1 cellular context compared by ENCODE assay signal in the genomic region with DNA sequence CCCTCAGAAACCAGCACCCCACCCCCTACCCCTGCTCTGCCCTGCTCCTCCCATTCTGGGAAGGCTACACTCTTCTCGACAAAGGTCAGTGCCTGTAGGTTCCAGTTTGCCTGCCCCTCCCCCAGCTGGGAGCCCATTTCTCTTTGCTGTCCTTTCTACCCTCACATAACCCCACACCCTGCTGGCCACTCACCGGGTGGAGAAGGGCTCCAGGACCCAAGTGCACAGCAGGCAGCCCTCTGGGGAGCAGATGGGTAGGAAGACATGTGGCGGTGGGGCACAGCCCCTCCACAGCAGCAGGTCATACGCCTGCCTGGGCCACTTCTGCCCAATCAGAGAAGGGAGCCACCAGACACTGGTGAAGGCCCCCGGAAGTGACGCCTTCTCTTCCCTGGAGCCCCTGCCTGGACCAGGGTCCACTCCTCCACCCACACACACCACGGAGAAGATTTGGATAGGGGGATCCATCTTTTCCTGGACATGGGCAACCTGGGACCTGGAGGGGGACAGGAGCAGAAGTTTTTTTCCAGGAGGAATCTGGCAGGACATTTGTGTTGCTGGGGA.
A peak's percentile ranks its signal among the peaks of the same experiment; 100 is the strongest.
TF ChIP-seq lines count a peak whose summit lies in the region.

A gene (minus strand): TSS at position 326 of the 564 bp plus-strand sequence. CDS start 1,948 bp downstream, outside the sequence.

TF ChIP-seq in K562, 482 proteins besides CTCF, POLR2A, EP300 and RAD21 (continued from another document and continues in another):
- TF ChIP-seq, protein P1, sequence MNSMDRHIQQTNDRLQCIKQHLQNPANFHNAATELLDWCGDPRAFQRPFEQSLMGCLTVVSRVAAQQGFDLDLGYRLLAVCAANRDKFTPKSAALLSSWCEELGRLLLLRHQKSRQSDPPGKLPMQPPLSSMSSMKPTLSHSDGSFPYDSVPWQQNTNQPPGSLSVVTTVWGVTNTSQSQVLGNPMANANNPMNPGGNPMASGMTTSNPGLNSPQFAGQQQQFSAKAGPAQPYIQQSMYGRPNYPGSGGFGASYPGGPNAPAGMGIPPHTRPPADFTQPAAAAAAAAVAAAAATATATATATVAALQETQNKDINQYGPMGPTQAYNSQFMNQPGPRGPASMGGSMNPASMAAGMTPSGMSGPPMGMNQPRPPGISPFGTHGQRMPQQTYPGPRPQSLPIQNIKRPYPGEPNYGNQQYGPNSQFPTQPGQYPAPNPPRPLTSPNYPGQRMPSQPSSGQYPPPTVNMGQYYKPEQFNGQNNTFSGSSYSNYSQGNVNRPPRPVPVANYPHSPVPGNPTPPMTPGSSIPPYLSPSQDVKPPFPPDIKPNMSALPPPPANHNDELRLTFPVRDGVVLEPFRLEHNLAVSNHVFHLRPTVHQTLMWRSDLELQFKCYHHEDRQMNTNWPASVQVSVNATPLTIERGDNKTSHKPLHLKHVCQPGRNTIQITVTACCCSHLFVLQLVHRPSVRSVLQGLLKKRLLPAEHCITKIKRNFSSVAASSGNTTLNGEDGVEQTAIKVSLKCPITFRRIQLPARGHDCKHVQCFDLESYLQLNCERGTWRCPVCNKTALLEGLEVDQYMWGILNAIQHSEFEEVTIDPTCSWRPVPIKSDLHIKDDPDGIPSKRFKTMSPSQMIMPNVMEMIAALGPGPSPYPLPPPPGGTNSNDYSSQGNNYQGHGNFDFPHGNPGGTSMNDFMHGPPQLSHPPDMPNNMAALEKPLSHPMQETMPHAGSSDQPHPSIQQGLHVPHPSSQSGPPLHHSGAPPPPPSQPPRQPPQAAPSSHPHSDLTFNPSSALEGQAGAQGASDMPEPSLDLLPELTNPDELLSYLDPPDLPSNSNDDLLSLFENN (IDR thresholded peaks at IDR 0.05; ENCODE audit: low read depth in 2 of 2, low read length in 2 of 2) = no peak
- TF ChIP-seq MAZ (CRISPR knock-in tag; conservative IDR thresholded peaks at IDR 0.05 in 1 of 2, IDR thresholded peaks at IDR 0.05 in 1 of 2) (peak in 1 of 2 experiments; percentile 34; a peak in 1 of 4 replicates), GATAD2B (IDR thresholded peaks at IDR 0.05; ENCODE audit: borderline replicate concordance) (no peak), NFRKB (IDR thresholded peaks at IDR 0.05; ENCODE audit: low read depth) (no peak), NR2C2 (CRISPR knock-in tag; IDR thresholded peaks at IDR 0.05) (no peak), NR2C2 (tag; IDR thresholded peaks at IDR 0.05) (no peak), TBL1XR1 (IDR thresholded peaks at IDR 0.05; ENCODE audit: low read length in 2 of 2) (no peak), ELF2 (CRISPR knock-in tag; IDR thresholded peaks at IDR 0.05) (no peak), HNRNPLL (IDR thresholded peaks at IDR 0.05; ENCODE audit: low read depth, low read length, poor library complexity, severe bottlenecking) (no peak), PURB (CRISPR knock-in tag; IDR thresholded peaks at IDR 0.05; ENCODE audit: low read depth) (no peak), EGR1 (conservative IDR thresholded peaks at IDR 0.05) (peak; percentile 45; the same call in 1 of the 2 replicates), ARID1B (IDR thresholded peaks at IDR 0.05) (0 out of 2 replicates have a peak, but pooled peaks have one; percentile 9), RBM39 (optimal IDR thresholded peaks at IDR 0.05; ENCODE audit: low read depth, low read length) (no peak), ZNF184 (CRISPR knock-in tag; IDR thresholded peaks at IDR 0.05) (no peak), ZNF175 (CRISPR knock-in tag; IDR thresholded peaks at IDR 0.05; ENCODE audit: low read depth) (no peak), GATAD2A (IDR thresholded peaks at IDR 0.05) (0 out of 2 replicates have a peak, but pooled peaks have one; percentile 16), ZNF431 (CRISPR knock-in tag; IDR thresholded peaks at IDR 0.05) (no peak), SRSF9 (IDR thresholded peaks at IDR 0.05; ENCODE audit: borderline replicate concordance, low read depth, low read length) (no peak), KLF13 (tag; IDR thresholded peaks at IDR 0.05; ENCODE audit: borderline replicate concordance, low read depth) (no peak), L3MBTL2 (IDR thresholded peaks at IDR 0.05) (no peak), ZNF23 (CRISPR knock-in tag; IDR thresholded peaks at IDR 0.05) (no peak), CHD4 (IDR thresholded peaks at IDR 0.05; ENCODE audit: insufficient read depth, insufficient replicate concordance, low read depth, low read length, poor library complexity, severe bottlenecking) (no peak)
- TF ChIP-seq, protein P2, sequence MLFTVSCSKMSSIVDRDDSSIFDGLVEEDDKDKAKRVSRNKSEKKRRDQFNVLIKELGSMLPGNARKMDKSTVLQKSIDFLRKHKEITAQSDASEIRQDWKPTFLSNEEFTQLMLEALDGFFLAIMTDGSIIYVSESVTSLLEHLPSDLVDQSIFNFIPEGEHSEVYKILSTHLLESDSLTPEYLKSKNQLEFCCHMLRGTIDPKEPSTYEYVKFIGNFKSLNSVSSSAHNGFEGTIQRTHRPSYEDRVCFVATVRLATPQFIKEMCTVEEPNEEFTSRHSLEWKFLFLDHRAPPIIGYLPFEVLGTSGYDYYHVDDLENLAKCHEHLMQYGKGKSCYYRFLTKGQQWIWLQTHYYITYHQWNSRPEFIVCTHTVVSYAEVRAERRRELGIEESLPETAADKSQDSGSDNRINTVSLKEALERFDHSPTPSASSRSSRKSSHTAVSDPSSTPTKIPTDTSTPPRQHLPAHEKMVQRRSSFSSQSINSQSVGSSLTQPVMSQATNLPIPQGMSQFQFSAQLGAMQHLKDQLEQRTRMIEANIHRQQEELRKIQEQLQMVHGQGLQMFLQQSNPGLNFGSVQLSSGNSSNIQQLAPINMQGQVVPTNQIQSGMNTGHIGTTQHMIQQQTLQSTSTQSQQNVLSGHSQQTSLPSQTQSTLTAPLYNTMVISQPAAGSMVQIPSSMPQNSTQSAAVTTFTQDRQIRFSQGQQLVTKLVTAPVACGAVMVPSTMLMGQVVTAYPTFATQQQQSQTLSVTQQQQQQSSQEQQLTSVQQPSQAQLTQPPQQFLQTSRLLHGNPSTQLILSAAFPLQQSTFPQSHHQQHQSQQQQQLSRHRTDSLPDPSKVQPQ (CRISPR knock-in tag; IDR thresholded peaks at IDR 0.05; ENCODE audit: borderline replicate concordance) = no peak
- TF ChIP-seq, protein P3, sequence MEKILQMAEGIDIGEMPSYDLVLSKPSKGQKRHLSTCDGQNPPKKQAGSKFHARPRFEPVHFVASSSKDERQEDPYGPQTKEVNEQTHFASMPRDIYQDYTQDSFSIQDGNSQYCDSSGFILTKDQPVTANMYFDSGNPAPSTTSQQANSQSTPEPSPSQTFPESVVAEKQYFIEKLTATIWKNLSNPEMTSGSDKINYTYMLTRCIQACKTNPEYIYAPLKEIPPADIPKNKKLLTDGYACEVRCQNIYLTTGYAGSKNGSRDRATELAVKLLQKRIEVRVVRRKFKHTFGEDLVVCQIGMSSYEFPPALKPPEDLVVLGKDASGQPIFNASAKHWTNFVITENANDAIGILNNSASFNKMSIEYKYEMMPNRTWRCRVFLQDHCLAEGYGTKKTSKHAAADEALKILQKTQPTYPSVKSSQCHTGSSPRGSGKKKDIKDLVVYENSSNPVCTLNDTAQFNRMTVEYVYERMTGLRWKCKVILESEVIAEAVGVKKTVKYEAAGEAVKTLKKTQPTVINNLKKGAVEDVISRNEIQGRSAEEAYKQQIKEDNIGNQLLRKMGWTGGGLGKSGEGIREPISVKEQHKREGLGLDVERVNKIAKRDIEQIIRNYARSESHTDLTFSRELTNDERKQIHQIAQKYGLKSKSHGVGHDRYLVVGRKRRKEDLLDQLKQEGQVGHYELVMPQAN (IDR thresholded peaks at IDR 0.05; ENCODE audit: borderline replicate concordance) = no peak
- TF ChIP-seq, protein P4, sequence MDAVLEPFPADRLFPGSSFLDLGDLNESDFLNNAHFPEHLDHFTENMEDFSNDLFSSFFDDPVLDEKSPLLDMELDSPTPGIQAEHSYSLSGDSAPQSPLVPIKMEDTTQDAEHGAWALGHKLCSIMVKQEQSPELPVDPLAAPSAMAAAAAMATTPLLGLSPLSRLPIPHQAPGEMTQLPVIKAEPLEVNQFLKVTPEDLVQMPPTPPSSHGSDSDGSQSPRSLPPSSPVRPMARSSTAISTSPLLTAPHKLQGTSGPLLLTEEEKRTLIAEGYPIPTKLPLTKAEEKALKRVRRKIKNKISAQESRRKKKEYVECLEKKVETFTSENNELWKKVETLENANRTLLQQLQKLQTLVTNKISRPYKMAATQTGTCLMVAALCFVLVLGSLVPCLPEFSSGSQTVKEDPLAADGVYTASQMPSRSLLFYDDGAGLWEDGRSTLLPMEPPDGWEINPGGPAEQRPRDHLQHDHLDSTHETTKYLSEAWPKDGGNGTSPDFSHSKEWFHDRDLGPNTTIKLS (IDR thresholded peaks at IDR 0.05; ENCODE audit: borderline replicate concordance, low read depth) = no peak
- TF ChIP-seq, protein P5, sequence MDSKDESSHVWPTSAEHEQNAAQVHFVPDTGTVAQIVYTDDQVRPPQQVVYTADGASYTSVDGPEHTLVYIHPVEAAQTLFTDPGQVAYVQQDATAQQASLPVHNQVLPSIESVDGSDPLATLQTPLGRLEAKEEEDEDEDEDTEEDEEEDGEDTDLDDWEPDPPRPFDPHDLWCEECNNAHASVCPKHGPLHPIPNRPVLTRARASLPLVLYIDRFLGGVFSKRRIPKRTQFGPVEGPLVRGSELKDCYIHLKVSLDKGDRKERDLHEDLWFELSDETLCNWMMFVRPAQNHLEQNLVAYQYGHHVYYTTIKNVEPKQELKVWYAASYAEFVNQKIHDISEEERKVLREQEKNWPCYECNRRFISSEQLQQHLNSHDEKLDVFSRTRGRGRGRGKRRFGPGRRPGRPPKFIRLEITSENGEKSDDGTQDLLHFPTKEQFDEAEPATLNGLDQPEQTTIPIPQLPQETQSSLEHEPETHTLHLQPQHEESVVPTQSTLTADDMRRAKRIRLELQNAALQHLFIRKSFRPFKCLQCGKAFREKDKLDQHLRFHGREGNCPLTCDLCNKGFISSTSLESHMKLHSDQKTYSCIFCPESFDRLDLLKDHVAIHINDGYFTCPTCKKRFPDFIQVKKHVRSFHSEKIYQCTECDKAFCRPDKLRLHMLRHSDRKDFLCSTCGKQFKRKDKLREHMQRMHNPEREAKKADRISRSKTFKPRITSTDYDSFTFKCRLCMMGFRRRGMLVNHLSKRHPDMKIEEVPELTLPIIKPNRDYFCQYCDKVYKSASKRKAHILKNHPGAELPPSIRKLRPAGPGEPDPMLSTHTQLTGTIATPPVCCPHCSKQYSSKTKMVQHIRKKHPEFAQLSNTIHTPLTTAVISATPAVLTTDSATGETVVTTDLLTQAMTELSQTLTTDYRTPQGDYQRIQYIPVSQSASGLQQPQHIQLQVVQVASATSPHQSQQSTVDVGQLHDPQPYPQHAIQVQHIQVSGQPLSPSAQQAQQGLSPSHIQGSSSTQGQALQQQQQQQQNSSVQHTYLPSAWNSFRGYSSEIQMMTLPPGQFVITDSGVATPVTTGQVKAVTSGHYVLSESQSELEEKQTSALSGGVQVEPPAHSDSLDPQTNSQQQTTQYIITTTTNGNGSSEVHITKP (IDR thresholded peaks at IDR 0.05; ENCODE audit: partially characterized antibody) = peak; percentile 33
- TF ChIP-seq, protein P6, sequence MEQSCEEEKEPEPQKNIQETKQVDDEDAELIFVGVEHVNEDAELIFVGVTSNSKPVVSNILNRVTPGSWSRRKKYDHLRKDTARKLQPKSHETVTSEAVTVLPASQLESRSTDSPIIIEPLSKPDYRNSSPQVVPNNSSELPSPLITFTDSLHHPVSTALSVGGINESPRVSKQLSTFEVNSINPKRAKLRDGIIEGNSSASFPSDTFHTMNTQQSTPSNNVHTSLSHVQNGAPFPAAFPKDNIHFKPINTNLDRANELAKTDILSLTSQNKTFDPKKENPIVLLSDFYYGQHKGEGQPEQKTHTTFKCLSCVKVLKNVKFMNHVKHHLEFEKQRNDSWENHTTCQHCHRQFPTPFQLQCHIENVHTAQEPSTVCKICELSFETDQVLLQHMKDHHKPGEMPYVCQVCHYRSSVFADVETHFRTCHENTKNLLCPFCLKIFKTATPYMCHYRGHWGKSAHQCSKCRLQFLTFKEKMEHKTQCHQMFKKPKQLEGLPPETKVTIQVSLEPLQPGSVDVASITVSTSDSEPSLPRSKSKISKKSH (CRISPR knock-in tag; IDR thresholded peaks at IDR 0.05) = no peak
- TF ChIP-seq, protein P7, sequence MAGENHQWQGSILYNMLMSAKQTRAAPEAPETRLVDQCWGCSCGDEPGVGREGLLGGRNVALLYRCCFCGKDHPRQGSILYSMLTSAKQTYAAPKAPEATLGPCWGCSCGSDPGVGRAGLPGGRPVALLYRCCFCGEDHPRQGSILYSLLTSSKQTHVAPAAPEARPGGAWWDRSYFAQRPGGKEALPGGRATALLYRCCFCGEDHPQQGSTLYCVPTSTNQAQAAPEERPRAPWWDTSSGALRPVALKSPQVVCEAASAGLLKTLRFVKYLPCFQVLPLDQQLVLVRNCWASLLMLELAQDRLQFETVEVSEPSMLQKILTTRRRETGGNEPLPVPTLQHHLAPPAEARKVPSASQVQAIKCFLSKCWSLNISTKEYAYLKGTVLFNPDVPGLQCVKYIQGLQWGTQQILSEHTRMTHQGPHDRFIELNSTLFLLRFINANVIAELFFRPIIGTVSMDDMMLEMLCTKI (IDR thresholded peaks at IDR 0.05; ENCODE audit: partially characterized antibody) = no peak
- TF ChIP-seq, protein P8, sequence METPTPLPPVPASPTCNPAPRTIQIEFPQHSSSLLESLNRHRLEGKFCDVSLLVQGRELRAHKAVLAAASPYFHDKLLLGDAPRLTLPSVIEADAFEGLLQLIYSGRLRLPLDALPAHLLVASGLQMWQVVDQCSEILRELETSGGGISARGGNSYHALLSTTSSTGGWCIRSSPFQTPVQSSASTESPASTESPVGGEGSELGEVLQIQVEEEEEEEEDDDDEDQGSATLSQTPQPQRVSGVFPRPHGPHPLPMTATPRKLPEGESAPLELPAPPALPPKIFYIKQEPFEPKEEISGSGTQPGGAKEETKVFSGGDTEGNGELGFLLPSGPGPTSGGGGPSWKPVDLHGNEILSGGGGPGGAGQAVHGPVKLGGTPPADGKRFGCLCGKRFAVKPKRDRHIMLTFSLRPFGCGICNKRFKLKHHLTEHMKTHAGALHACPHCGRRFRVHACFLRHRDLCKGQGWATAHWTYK (CRISPR knock-in tag; IDR thresholded peaks at IDR 0.05) = no peak
